In genomic region chr12:6834254-6834653, GRCh38 we compare ENCODE assay signal across 17 cellular contexts. TPM values are rescaled to one million over a fixed set of nuclear protein-coding genes. Genes with fewer than 3 reads are reported as not detected.
DNase-seq lines count a peak whose midpoint lies in the region; ATAC-seq, FAIRE-seq and TF ChIP-seq lines count a peak whose summit lies in the region.
"Had no signal": no experiment of that assay in that cellular context is flagged by ENCODE, and none has a peak within 500 bp of the region (broad histone marks: within the 10 kb centered on the region; RNA-seq: fewer than 3 reads in every experiment).

No MANE protein-coding gene starts in this region.

- peak overlapping the region; percentile 52 for H3K4me3 Mint-ChIP-seq in endothelial cell (ENCODE audit: unreplicated experiment)

- WGBS in right cardiac atrium: 73% methylated on average over 1 of the region's 1 CpG
- 87 to 100% methylated on average over 1 of the region's 1 CpG for WGBS in upper lobe of left lung, 2 donors

- H3K9me3 Mint-ChIP-seq in endothelial cell (ENCODE audit: unreplicated experiment): no peaks in the 10 kb centered on the region

- TF ChIP-seq POLR2A in upper lobe of left lung (IDR thresholded peaks at IDR 0.05) (no peak), GM12892 (IDR thresholded peaks at IDR 0.05; ENCODE audit: low read depth, low read length) (no peak)

- TF ChIP-seq CTCF in HEK293 (tag by site-specific recombination; IDR thresholded peaks at IDR 0.05) (no peak), endothelial cell (IDR thresholded peaks at IDR 0.05; ENCODE audit: unreplicated experiment) (no peak), upper lobe of left lung (IDR thresholded peaks at IDR 0.05) (no peak)

- no peak overlapping the region for H3K27ac Mint-ChIP-seq in endothelial cell (ENCODE audit: unreplicated experiment)

- TF ChIP-seq EP300 in upper lobe of left lung (IDR thresholded peaks at IDR 0.05): no peak

- H3K27me3 ChIP-seq in right cardiac atrium (ENCODE audit: control insufficient read depth, insufficient read depth) (no peaks in the 10 kb centered on the region), upper lobe of left lung (peaks cover 0 to 4% (median 0%) of the 10 kb centered on the region in 4 donors)

- peaks cover 32% of the 10 kb centered on the region for H3K36me3 Mint-ChIP-seq in endothelial cell (ENCODE audit: low read depth, unreplicated experiment)

- POLR2A ChIA-PET in HEK293 (lab: Yijun Ruan, JAX): interaction anchor here (1.1 to 3.3 kb wide), 4 partner anchors 9 to 110 kb away, joined by 8 to 17 read pairs (median 11); partner anchors contain the start of genes CDCA3, COPS7A, MLF2 and USP5

- H3K4me3 ChIP-seq in right cardiac atrium (ENCODE audit: low read length) (peak overlapping the region; percentile 2), HEK293 (ENCODE audit: low read depth, low read length) (no peak overlapping the region), upper lobe of left lung (no peak overlapping the region)

- no peak for ATAC-seq in right cardiac atrium
- no peak for ATAC-seq in left ventricle myocardium superior
- ATAC-seq in upper lobe of left lung (ENCODE audit: low FRiP score in 2 of 2): no peak
- ATAC-seq: HCT116, Panc1 had no signal

- H3K27me3 Mint-ChIP-seq in endothelial cell (ENCODE audit: unreplicated experiment): peaks cover 14% of the 10 kb centered on the region

- peaks cover 6% of the 10 kb centered on the region for H3K4me1 Mint-ChIP-seq in endothelial cell (ENCODE audit: unreplicated experiment)

- intact Hi-C loops in right cardiac atrium (cut with DNase I): no loop called here
- intact Hi-C loops in left ventricle myocardium superior (cut with micrococcal nuclease): no loop called here

- H3K9me3 ChIP-seq in right cardiac atrium (ENCODE audit: control insufficient read depth, low read length) (no peaks in the 10 kb centered on the region), HEK293 (ENCODE audit: control insufficient read depth, insufficient read depth, low read depth, low read length) (no peaks in the 10 kb centered on the region), upper lobe of left lung (no peaks in the 10 kb centered on the region)

- CTCF ChIA-PET in HEK293 (lab: Yijun Ruan, JAX): interaction anchor here (0.6 to 7.4 kb wide), 11 partner anchors 9 to 410 kb away, joined by 3 to 75 read pairs (median 6); partner anchors contain the start of genes CDCA3, MLF2 and USP5

- H3K27ac ChIP-seq in right cardiac atrium (ENCODE audit: low read length) (no peak overlapping the region), HEK293 (ENCODE audit: extremely low read depth, low read depth, low read length) (no peak overlapping the region), upper lobe of left lung (no peak overlapping the region)

- H3K4me1 ChIP-seq in right cardiac atrium (ENCODE audit: control insufficient read depth, insufficient read depth, low read length): no peaks in the 10 kb centered on the region
- no peaks in the 10 kb centered on the region for H3K4me1 ChIP-seq in HEK293 (ENCODE audit: control insufficient read depth, insufficient read depth, low read length)
- H3K4me1 ChIP-seq in upper lobe of left lung: peaks cover 4 to 9% (median 4%) of the 10 kb centered on the region in 4 donors

- peaks cover 17 to 86% of the 10 kb centered on the region in 2 experiments for H3K36me3 ChIP-seq in HEK293 (ENCODE audit: control insufficient read depth in 2 of 2, insufficient read depth in 1 of 2, low read length in 2 of 2)
- H3K36me3 ChIP-seq in upper lobe of left lung: peaks cover 0 to 26% (median 0%) of the 10 kb centered on the region in 4 donors

- DNase-seq in right cardiac atrium: no peak
- DNase-seq in left ventricle myocardium superior: no peak
- no peak for DNase-seq in endothelial cell (ENCODE audit: low spot score)
- DNase-seq in RPMI8226: no peak
- DNase-seq in upper lobe of left lung: no peak
- no peak for DNase-seq in GM12892 (ENCODE audit: insufficient read length)
- DNase-seq: AML-193, C1 segment of cervical spinal cord, EL, GF-D8, IMR-90, NCI-H1105 treated with DMSO at 0.1 percent for 48 hours, NCI-H2081 treated with DMSO at 0.1 percent for 48 hours, NCI-H524 treated with DMSO at 0.1 percent for 48 hours had no signal

- FAIRE-seq in GM12892 (lab: Jason Lieb, UNC): no peak

TF ChIP-seq in HEK293, 187 proteins besides CTCF, POLR2A, EP300 and RAD21:
- TF ChIP-seq ZBTB1 (tag by site-specific recombination; IDR thresholded peaks at IDR 0.05): no peak
- TF ChIP-seq, protein P1, sequence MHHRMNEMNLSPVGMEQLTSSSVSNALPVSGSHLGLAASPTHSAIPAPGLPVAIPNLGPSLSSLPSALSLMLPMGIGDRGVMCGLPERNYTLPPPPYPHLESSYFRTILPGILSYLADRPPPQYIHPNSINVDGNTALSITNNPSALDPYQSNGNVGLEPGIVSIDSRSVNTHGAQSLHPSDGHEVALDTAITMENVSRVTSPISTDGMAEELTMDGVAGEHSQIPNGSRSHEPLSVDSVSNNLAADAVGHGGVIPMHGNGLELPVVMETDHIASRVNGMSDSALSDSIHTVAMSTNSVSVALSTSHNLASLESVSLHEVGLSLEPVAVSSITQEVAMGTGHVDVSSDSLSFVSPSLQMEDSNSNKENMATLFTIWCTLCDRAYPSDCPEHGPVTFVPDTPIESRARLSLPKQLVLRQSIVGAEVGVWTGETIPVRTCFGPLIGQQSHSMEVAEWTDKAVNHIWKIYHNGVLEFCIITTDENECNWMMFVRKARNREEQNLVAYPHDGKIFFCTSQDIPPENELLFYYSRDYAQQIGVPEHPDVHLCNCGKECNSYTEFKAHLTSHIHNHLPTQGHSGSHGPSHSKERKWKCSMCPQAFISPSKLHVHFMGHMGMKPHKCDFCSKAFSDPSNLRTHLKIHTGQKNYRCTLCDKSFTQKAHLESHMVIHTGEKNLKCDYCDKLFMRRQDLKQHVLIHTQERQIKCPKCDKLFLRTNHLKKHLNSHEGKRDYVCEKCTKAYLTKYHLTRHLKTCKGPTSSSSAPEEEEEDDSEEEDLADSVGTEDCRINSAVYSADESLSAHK (tag by site-specific recombination; IDR thresholded peaks at IDR 0.05): peak; percentile 55; the same call in 1 of the 2 replicates
- TF ChIP-seq YY1 (tag by site-specific recombination; IDR thresholded peaks at IDR 0.05): no peak

RNA-seq across cellular contexts. Expression of gene P3H3, which starts 6.0 kb away (rescaled TPM):
- total RNA-seq in right cardiac atrium (10 to 100 TPM; 15.8 to 25.6 (median 21.1) TPM), left ventricle myocardium superior (11.5 TPM), endothelial cell (ENCODE audit: unreplicated experiment) (48.8 TPM), upper lobe of left lung (10 to 100 TPM in 2 of 6 donors, 1 to 10 TPM in 4; 2.7 to 15.7 (median 7.0) TPM)
- polyA plus RNA-seq in right cardiac atrium: 17.7 TPM
- polyA plus RNA-seq in GM12892 (2012; ENCODE audit: missing spikeins): not detected

RNA-seq across cellular contexts. Expression of gene GNB3, which starts 6.5 kb away (rescaled TPM):
- 1 to 10 TPM; 2.9 to 7.8 (median 4.0) TPM for total RNA-seq in right cardiac atrium
- 3.1 TPM for polyA plus RNA-seq in right cardiac atrium
- total RNA-seq in left ventricle myocardium superior: 5.4 TPM
- total RNA-seq in endothelial cell (ENCODE audit: unreplicated experiment): 9.0 TPM
- total RNA-seq in upper lobe of left lung: 1 to 10 TPM in 2 of 6 donors, under 1 TPM in 3, not detected in 1; 0.44 to 1.4 (median 0.86) TPM
- polyA plus RNA-seq in GM12892 (2012; ENCODE audit: missing spikeins): 0.85 TPM

RNA-seq across cellular contexts. Expression of gene GPR162, which starts 12.6 kb away (rescaled TPM):
- total RNA-seq in right cardiac atrium (10 to 100 TPM in 1 of 4 donors, 1 to 10 TPM in 3; 6.8 to 10.9 (median 8.3) TPM), left ventricle myocardium superior (5.3 TPM), endothelial cell (ENCODE audit: unreplicated experiment) (52.7 TPM), upper lobe of left lung (10 to 100 TPM in 5 of 6 donors, 1 to 10 TPM in 1; 8.1 to 47.1 (median 16.5) TPM)
- polyA plus RNA-seq in right cardiac atrium: 6.8 TPM
- not detected for polyA plus RNA-seq in GM12892 (2012; ENCODE audit: missing spikeins)

RNA-seq across cellular contexts. Expression of gene CDCA3, which starts 16.8 kb away (rescaled TPM):
- 1 to 10 TPM in 3 of 4 donors, not detected in 1; 1.2 to 1.8 (median 1.2) TPM for total RNA-seq in right cardiac atrium
- polyA plus RNA-seq in right cardiac atrium: 0.50 TPM
- total RNA-seq in left ventricle myocardium superior: 0.32 TPM
- 6.2 TPM for total RNA-seq in endothelial cell (ENCODE audit: unreplicated experiment)
- total RNA-seq in upper lobe of left lung: 10 to 100 TPM in 1 of 6 donors, 1 to 10 TPM in 3, under 1 TPM in 1, not detected in 1; 0.39 to 10.3 (median 2.8) TPM
- 33.6 TPM for polyA plus RNA-seq in GM12892 (2012; ENCODE audit: missing spikeins)

RNA-seq across cellular contexts. Expression of gene USP5, which starts 17.7 kb away (rescaled TPM):
- total RNA-seq in right cardiac atrium (10 to 100 TPM; 59.2 to 74.6 (median 71.0) TPM), left ventricle myocardium superior (66.2 TPM), endothelial cell (ENCODE audit: unreplicated experiment) (119 TPM), upper lobe of left lung (10 to 100 TPM; 22.6 to 77.0 (median 35.6) TPM)
- 29.4 TPM for polyA plus RNA-seq in right cardiac atrium
- 43.9 TPM for polyA plus RNA-seq in GM12892 (2012; ENCODE audit: missing spikeins)
